In the genomic region with DNA sequence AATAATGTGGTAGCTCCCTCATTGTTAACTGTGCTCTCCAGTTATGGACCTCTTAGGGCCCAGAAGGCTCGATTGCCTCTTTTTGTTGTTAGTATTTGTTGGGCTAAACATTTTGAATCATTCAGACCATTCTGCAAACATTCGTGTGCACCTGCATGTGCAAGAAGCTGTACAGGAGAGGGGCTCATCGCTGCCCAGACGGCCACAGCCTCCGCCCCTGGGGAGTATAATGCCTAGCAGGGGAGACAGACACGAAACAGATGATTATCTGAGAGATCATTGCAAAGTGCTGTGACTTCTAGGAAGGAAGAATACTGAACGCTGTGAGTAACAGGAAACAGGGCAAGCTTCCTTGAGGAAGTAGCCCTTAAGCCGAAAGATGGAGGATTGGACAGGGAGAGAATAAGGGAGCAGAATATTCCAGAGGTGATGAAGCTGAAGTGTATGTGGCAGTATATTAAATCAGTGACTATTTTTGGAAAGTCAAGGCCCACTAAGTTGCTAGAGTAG, we compare ENCODE assay signal across 22 cellular contexts.
DNase-seq lines count a peak whose midpoint lies in the region; ATAC-seq and TF ChIP-seq lines count a peak whose summit lies in the region.
"Had no signal": no experiment of that assay in that cellular context is flagged by ENCODE, and none has a peak within 500 bp of the region (broad histone marks: within the 10 kb centered on the region; RNA-seq: fewer than 3 reads in every experiment).

No MANE protein-coding gene starts in this region.

- WGBS in SK-N-SH (ENCODE audit: low lambda C conversion rate), result 87% methylated on average over 8 of the region's 8 CpGs
- WGBS in sigmoid colon, 2 donors, result 84% methylated on average over 8 of the region's 8 CpGs

- H3K27ac ChIP-seq in SK-N-SH (ENCODE audit: low read depth in 2 of 2, low read length in 1 of 2), result peak overlapping the region in 1 of 2 experiments; percentile 76; a peak in 3 of 4 replicates
- H3K27ac ChIP-seq in muscle layer of colon (ENCODE audit: low read depth, low read length), result peak overlapping the region; percentile 82
- peak overlapping the region in 3 of 4 donors; percentile 75 to 91 (median 86) for H3K27ac ChIP-seq in sigmoid colon
- H3K27ac ChIP-seq: GM23248, SJCRH30 had no signal

- intact Hi-C loops in sigmoid colon (cut with DNase I), result loop anchor here (2.0 to 10.0 kb wide), 3 partner anchors 73 to 351 kb away; no protein-coding TSS in a partner anchor

- H3F3A ChIP-seq in SK-N-SH (replicated peaks; ENCODE audit: insufficient read depth), result peaks cover 6% of the 10 kb centered on the region

- no peak for TF ChIP-seq RAD21 in SK-N-SH (IDR thresholded peaks at IDR 0.05; ENCODE audit: low read length)

- TF ChIP-seq EP300 in SK-N-SH (IDR thresholded peaks at IDR 0.05; ENCODE audit: borderline replicate concordance in 1 of 2, low read depth in 1 of 2, low read length in 1 of 2) (0 out of 4 replicates have a peak, but pooled peaks of 1 of the 2 experiments have one; percentile 27), sigmoid colon (IDR thresholded peaks at IDR 0.05) (no peak)

- no peak for TF ChIP-seq CTCF in SK-N-SH (IDR thresholded peaks at IDR 0.05)
- no peak for TF ChIP-seq CTCF in chondrocyte (IDR thresholded peaks at IDR 0.05)
- TF ChIP-seq CTCF in sigmoid colon (IDR thresholded peaks at IDR 0.05), result no peak

- H3K27ac Mint-ChIP-seq in chondrocyte (ENCODE audit: unreplicated experiment), result peak overlapping the region; percentile 37
- H3K27ac Mint-ChIP-seq: CD4-positive, alpha-beta T cell; IgD-negative memory B cell had no signal

- CTCF ChIA-PET in SK-N-SH (lab: Yijun Ruan, JAX), result interaction anchor here (1.1 to 2.2 kb wide), 6 partner anchors 20 to 597 kb away, joined by 3 to 10 read pairs (median 4); no protein-coding TSS in a partner anchor

- POLR2A ChIA-PET in SK-N-SH (lab: Yijun Ruan, JAX), result no interaction called here

- H3K4me3 Mint-ChIP-seq in chondrocyte (ENCODE audit: unreplicated experiment), result no peak overlapping the region
- H3K4me3 Mint-ChIP-seq: CD4-positive, alpha-beta T cell; IgD-negative memory B cell had no signal

- H3K4me2 ChIP-seq in SK-N-SH, result no peak overlapping the region

- H3K36me3 ChIP-seq in SK-N-SH (replicated peaks in 1 of 2; ENCODE audit: control insufficient read depth in 1 of 2, insufficient read depth in 2 of 2, low read length in 1 of 2) (peaks cover 51 to 57% of the 10 kb centered on the region in 2 experiments), muscle layer of colon (ENCODE audit: insufficient read depth, low read length) (peaks cover 23% of the 10 kb centered on the region), sigmoid colon (peaks cover 0 to 29% (median 4%) of the 10 kb centered on the region in 4 donors)

- H3K9me2 ChIP-seq in SK-N-SH, result no peaks in the 10 kb centered on the region

- no peak overlapping the region for H2AFZ ChIP-seq in SK-N-SH (ENCODE audit: low read depth)
- H2AFZ ChIP-seq: GM23248 had no signal

- peaks cover 32% of the 10 kb centered on the region for H3K79me2 ChIP-seq in SK-N-SH (ENCODE audit: insufficient read depth)

- no peaks in the 10 kb centered on the region for H3K9me3 Mint-ChIP-seq in chondrocyte (ENCODE audit: low read depth)
- H3K9me3 Mint-ChIP-seq: CD4-positive, alpha-beta T cell; IgD-negative memory B cell had no signal

- no peak overlapping the region for H3K9ac ChIP-seq in SK-N-SH
- peak overlapping the region; percentile 1 for H3K9ac ChIP-seq in muscle layer of colon (ENCODE audit: low read length)
- H3K9ac ChIP-seq: GM23248 had no signal

- peaks cover 19% of the 10 kb centered on the region for H3K4me1 Mint-ChIP-seq in chondrocyte (ENCODE audit: low read depth)

- H3K27me3 ChIP-seq in SK-N-SH (ENCODE audit: insufficient read depth) (no peaks in the 10 kb centered on the region), muscle layer of colon (ENCODE audit: control insufficient read depth in 1 of 2, insufficient read depth in 2 of 2, low read length in 2 of 2) (no peaks in the 10 kb centered on the region), sigmoid colon (no peaks in the 10 kb centered on the region)
- H3K27me3 ChIP-seq: SJCRH30 had no signal

- H3K4me3 ChIP-seq in SK-N-SH (ENCODE audit: low read depth in 2 of 2, low read length in 1 of 2) (no peak overlapping the region), muscle layer of colon (ENCODE audit: low read depth in 1 of 2, low read length in 2 of 2) (no peak overlapping the region), sigmoid colon (no peak overlapping the region)
- H3K4me3 ChIP-seq: GM23248, SJCRH30 had no signal

- no peaks in the 10 kb centered on the region for H4K20me1 ChIP-seq in SK-N-SH (ENCODE audit: insufficient read depth)

- ATAC-seq in SK-N-SH treated with all-trans-retinoic acid at 6 μM for 48 hours (no peak), HG03565 (IDR thresholded peaks at IDR 0.05; ENCODE audit: unreplicated experiment) (no peak)

- no peak for TF ChIP-seq POLR2A in sigmoid colon (IDR thresholded peaks at IDR 0.05)

- no peaks in the 10 kb centered on the region for H3K27me3 Mint-ChIP-seq in chondrocyte (ENCODE audit: low read depth)

- no peak for DNase-seq in SK-N-SH
- no peak for DNase-seq in chondrocyte (ENCODE audit: low spot score)
- no peak for DNase-seq in sigmoid colon
- no peak for DNase-seq in NCI-H2107 treated with DMSO at 0.1 percent for 48 hours (lab: John Stamatoyannopoulos, UW; ENCODE audit: unreplicated experiment)
- DNase-seq in middle frontal gyrus (ENCODE audit: extremely low spot score, low spot score), result no peak
- DNase-seq: 8988T; CD4-positive, alpha-beta T cell; DMS153; GDM1; GM23248; HCEC 1CT; Kasumi-1; MM.1S; NCI-H1092 treated with DMSO at 0.1 percent for 48 hours; NCI-H2081; NCI-H510A; NCI-H774; SJCRH30 had no signal

- H3K9me3 ChIP-seq in SK-N-SH (no peaks in the 10 kb centered on the region), muscle layer of colon (ENCODE audit: low read length) (no peaks in the 10 kb centered on the region), sigmoid colon (no peaks in the 10 kb centered on the region)
- H3K9me3 ChIP-seq: SJCRH30 had no signal

- peaks cover 28% of the 10 kb centered on the region for H3K36me3 Mint-ChIP-seq in chondrocyte (ENCODE audit: low read depth)
- H3K36me3 Mint-ChIP-seq: IgD-negative memory B cell had no signal

- H3K4me1 ChIP-seq in SK-N-SH (ENCODE audit: control insufficient read depth in 1 of 2, insufficient read depth in 2 of 2, low read depth in 1 of 2, low read length in 1 of 2) (peaks cover 11 to 48% of the 10 kb centered on the region in 2 experiments), muscle layer of colon (ENCODE audit: insufficient read depth, low read length) (peaks cover 55% of the 10 kb centered on the region), sigmoid colon (peaks cover 0 to 70% (median 61%) of the 10 kb centered on the region in 4 donors)
- H3K4me1 ChIP-seq: SJCRH30 had no signal

TF ChIP-seq in SK-N-SH, 30 proteins besides CTCF, POLR2A, EP300 and RAD21:
- TF ChIP-seq GATA2 (CRISPR knock-in tag; IDR thresholded peaks at IDR 0.05) (peak; percentile 43), SMC3 (IDR thresholded peaks at IDR 0.05; ENCODE audit: low read depth, low read length) (no peak)

TF ChIP-seq in SK-N-SH treated with all-trans-retinoic acid at 6 μM for 48 hours, 23 proteins besides CTCF, POLR2A, EP300 and RAD21 (continues in another document):
- TF ChIP-seq OSR1 (CRISPR knock-in tag; IDR thresholded peaks at IDR 0.05) (no peak), TOX (CRISPR knock-in tag; IDR thresholded peaks at IDR 0.05; ENCODE audit: borderline replicate concordance) (no peak), PPARA (CRISPR knock-in tag; IDR thresholded peaks at IDR 0.05; ENCODE audit: borderline replicate concordance) (no peak), ZFP30 (CRISPR knock-in tag; IDR thresholded peaks at IDR 0.05) (no peak), BACH2 (CRISPR knock-in tag; IDR thresholded peaks at IDR 0.05; ENCODE audit: borderline replicate concordance) (no peak)
- TF ChIP-seq, protein P1, sequence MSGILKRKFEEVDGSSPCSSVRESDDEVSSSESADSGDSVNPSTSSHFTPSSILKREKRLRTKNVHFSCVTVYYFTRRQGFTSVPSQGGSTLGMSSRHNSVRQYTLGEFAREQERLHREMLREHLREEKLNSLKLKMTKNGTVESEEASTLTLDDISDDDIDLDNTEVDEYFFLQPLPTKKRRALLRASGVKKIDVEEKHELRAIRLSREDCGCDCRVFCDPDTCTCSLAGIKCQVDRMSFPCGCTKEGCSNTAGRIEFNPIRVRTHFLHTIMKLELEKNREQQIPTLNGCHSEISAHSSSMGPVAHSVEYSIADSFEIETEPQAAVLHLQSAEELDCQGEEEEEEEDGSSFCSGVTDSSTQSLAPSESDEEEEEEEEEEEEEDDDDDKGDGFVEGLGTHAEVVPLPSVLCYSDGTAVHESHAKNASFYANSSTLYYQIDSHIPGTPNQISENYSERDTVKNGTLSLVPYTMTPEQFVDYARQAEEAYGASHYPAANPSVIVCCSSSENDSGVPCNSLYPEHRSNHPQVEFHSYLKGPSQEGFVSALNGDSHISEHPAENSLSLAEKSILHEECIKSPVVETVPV (CRISPR knock-in tag; IDR thresholded peaks at IDR 0.05), result no peak
- TF ChIP-seq, protein P2, sequence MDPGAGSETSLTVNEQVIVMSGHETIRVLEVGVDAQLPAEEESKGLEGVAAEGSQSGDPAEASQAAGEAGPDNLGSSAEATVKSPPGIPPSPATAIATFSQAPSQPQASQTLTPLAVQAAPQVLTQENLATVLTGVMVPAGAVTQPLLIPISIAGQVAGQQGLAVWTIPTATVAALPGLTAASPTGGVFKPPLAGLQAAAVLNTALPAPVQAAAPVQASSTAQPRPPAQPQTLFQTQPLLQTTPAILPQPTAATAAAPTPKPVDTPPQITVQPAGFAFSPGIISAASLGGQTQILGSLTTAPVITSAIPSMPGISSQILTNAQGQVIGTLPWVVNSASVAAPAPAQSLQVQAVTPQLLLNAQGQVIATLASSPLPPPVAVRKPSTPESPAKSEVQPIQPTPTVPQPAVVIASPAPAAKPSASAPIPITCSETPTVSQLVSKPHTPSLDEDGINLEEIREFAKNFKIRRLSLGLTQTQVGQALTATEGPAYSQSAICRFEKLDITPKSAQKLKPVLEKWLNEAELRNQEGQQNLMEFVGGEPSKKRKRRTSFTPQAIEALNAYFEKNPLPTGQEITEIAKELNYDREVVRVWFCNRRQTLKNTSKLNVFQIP (CRISPR knock-in tag; IDR thresholded peaks at IDR 0.05; ENCODE audit: borderline replicate concordance, low read depth), result no peak
